8 cellular contexts compared by ENCODE assay signal in genomic region chr6:137867685-137868509, GRCh38. TPM values are rescaled to one million over a fixed set of nuclear protein-coding genes. Genes with fewer than 3 reads are reported as not detected.
DNase-seq lines count a peak whose midpoint lies in the region; ATAC-seq and TF ChIP-seq lines count a peak whose summit lies in the region.

No MANE protein-coding gene starts in this region.

- no peak for TF ChIP-seq CTCF in fibroblast of mammary gland (conservative IDR thresholded peaks at IDR 0.05; ENCODE audit: control insufficient read depth, insufficient read depth, low read depth, low read length)
- TF ChIP-seq CTCF in neural cell (IDR thresholded peaks at IDR 0.05; ENCODE audit: poor library complexity, severe bottlenecking) = no peak

- H3K36me3 ChIP-seq in neural cell (ENCODE audit: insufficient read depth, low read length) = no peaks in the 10 kb centered on the region

- H3K9me3 ChIP-seq in neural cell (ENCODE audit: low read length) = no peaks in the 10 kb centered on the region

- TF ChIP-seq RAD21 in neural cell (conservative IDR thresholded peaks at IDR 0.05) = no peak

- H3K4me3 ChIP-seq in fibroblast of mammary gland (ENCODE audit: control insufficient read depth, low read depth, low read length) (peak overlapping the region; percentile 76), neural cell (ENCODE audit: low read length) (peak overlapping the region; percentile 76)

- peak overlapping the region; percentile 42 for H2AFZ ChIP-seq in neural cell (ENCODE audit: low read depth, low read length)

- no peaks in the 10 kb centered on the region for H4K20me1 ChIP-seq in neural cell (ENCODE audit: insufficient read depth)

- no peaks in the 10 kb centered on the region for H3F3A ChIP-seq in neural cell (ENCODE audit: insufficient read depth, low read length, poor library complexity, severe bottlenecking)

- H3K27me3 ChIP-seq in neural cell (ENCODE audit: insufficient read depth, low read depth, low read length) = peaks cover 18% of the 10 kb centered on the region

- H3K27ac ChIP-seq in neural cell (ENCODE audit: low read length) = no peak overlapping the region

- H3K9ac ChIP-seq in neural cell (ENCODE audit: low read length) = peak overlapping the region; percentile 61

- ATAC-seq in GM19455 (IDR thresholded peaks at IDR 0.05; ENCODE audit: unreplicated experiment) = peak; percentile 13

- DNase-seq in AML-193 (lab: John Stamatoyannopoulos, UW) (peak; percentile 13 to 25), M059J (ENCODE audit: low read depth) (peak; percentile 51), fibroblast of mammary gland (ENCODE audit: low read depth) (no peak), NCI-H1092 treated with DMSO at 0.1 percent for 48 hours (lab: John Stamatoyannopoulos, UW) (no peak), NCI-H1694 (lab: John Stamatoyannopoulos, UW) (no peak)
- peak; percentile 42 for DNase-seq in activated CD8-positive, alpha-beta memory T cell treated with anti-CD3 and anti-CD28 coated beads, Interleukin-2, amount 50 U/mL, for 4 hours

- H3K79me2 ChIP-seq in neural cell (replicated peaks; ENCODE audit: insufficient read depth, low read length) = no peaks in the 10 kb centered on the region

- no peaks in the 10 kb centered on the region for H3K9me2 ChIP-seq in neural cell (ENCODE audit: insufficient read depth, low read length)

- TF ChIP-seq EP300 in neural cell (conservative IDR thresholded peaks at IDR 0.05; ENCODE audit: poor library complexity, severe bottlenecking) = no peak

- H3K4me2 ChIP-seq in neural cell (ENCODE audit: low read length) = peak overlapping the region; percentile 49

TF ChIP-seq in neural cell, 6 proteins besides CTCF, POLR2A, EP300 and RAD21:
- no peak for TF ChIP-seq SMC3 (conservative IDR thresholded peaks at IDR 0.05; ENCODE audit: poor library complexity)

RNA-seq across cellular contexts. Expression of gene TNFAIP3, which starts 0.8 kb away (rescaled TPM):
- total RNA-seq in M059J (2014; rRNA removed; shearing (Covaris generic)) = 5.5 and 7.7 TPM in 2 replicates
- 0.20 and 0.70 TPM in 2 replicates for polyA plus RNA-seq in neural cell
- polyA minus RNA-seq in neural cell = 0.24 and 1.0 TPM in 2 replicates

Comparison
In these comparisons a context has a peak if more than half of its experiments do, and no peak if none do; other contexts are left out.
1. DNase-seq: peak in AML-193 (2 of 2), M059J (single experiment) and activated CD8-positive, alpha-beta memory T cell treated with anti-CD3 and anti-CD28 coated beads, Interleukin-2, amount 50 U/mL, for 4 hours (single experiment); none in fibroblast of mammary gland (single experiment), NCI-H1092 treated with DMSO at 0.1 percent for 48 hours (single experiment) and NCI-H1694 (single experiment).